Comparison of ENCODE assay signal across 18 cellular contexts in the genomic region with DNA sequence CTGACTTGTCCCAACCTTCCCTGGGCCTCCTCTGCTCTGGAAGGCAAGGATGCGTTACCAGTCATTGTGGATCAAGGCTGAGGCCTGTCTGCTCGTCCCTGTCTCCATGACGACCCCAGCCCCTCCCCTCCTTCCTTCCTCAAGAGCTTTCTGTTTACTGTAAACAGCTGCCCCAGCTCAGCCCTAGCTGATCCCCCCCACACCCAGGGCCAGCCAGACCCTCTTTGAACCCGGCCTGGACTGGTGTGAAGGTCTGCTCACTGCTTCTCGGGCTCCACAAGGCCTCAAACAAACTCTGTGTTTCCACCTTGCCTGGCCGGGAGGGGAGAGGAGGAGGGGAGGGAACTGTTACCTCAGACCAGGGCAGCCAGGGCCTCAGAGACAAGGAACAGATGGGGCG. TPM values are rescaled to one million over a fixed set of nuclear protein-coding genes. Genes with fewer than 3 reads are reported as not detected.
DNase-seq lines count a peak whose midpoint lies in the region; TF ChIP-seq lines count a peak whose summit lies in the region.
"Had no signal": no experiment of that assay in that cellular context is flagged by ENCODE, and none has a peak within 500 bp of the region (broad histone marks: within the 10 kb centered on the region; RNA-seq: fewer than 3 reads in every experiment).

No MANE protein-coding gene starts in this region.

- peaks cover 74% of the 10 kb centered on the region for H3K4me1 Mint-ChIP-seq in endothelial cell (ENCODE audit: unreplicated experiment)
- H3K4me1 Mint-ChIP-seq in activated naive CD8-positive, alpha-beta T cell treated with anti-CD3 and anti-CD28 coated beads for 36 hours: peaks cover 12% of the 10 kb centered on the region

- H4K8ac ChIP-seq in neuronal stem cell (ENCODE audit: low read depth, low read length): no peak overlapping the region

- H2AK5ac ChIP-seq in neuronal stem cell (ENCODE audit: low read depth, low read length): no peak overlapping the region

- no peaks in the 10 kb centered on the region for H3K9me3 Mint-ChIP-seq in endothelial cell (ENCODE audit: unreplicated experiment)
- H3K9me3 Mint-ChIP-seq in activated naive CD8-positive, alpha-beta T cell treated with anti-CD3 and anti-CD28 coated beads for 36 hours: no peaks in the 10 kb centered on the region
- H3K9me3 Mint-ChIP-seq: effector memory CD8-positive, alpha-beta T cell had no signal

- H3K27me3 Mint-ChIP-seq in endothelial cell (ENCODE audit: unreplicated experiment): peaks cover 27% of the 10 kb centered on the region
- H3K27me3 Mint-ChIP-seq in activated naive CD8-positive, alpha-beta T cell treated with anti-CD3 and anti-CD28 coated beads for 36 hours: no peaks in the 10 kb centered on the region

- peaks cover 5% of the 10 kb centered on the region for H3K79me1 ChIP-seq in neuronal stem cell (ENCODE audit: low read depth, low read length)

- no peak overlapping the region for H2BK15ac ChIP-seq in neuronal stem cell (ENCODE audit: low read length)

- TF ChIP-seq CTCF in endothelial cell (IDR thresholded peaks at IDR 0.05; ENCODE audit: unreplicated experiment): no peak
- TF ChIP-seq CTCF in colonic mucosa (IDR thresholded peaks at IDR 0.05): no peak

- H3K36me3 ChIP-seq in neuronal stem cell (replicated peaks in 1 of 2; ENCODE audit: control insufficient read depth in 2 of 2, insufficient read depth in 2 of 2, low read length in 2 of 2) (peaks cover 0 to 2% of the 10 kb centered on the region in 2 donors), colonic mucosa (no peaks in the 10 kb centered on the region)
- H3K36me3 ChIP-seq: brain microvascular endothelial cell had no signal

- H3K9ac ChIP-seq in neuronal stem cell (ENCODE audit: low read depth, low read length, poor library complexity) (no peak overlapping the region), colonic mucosa (ENCODE audit: low read depth in 2 of 2, low read length in 2 of 2) (no peak overlapping the region)
- H3K9ac ChIP-seq: GM23248, KMS-11 had no signal

- H3K23ac ChIP-seq in neuronal stem cell (ENCODE audit: low read depth, low read length, poor library complexity): peak overlapping the region; percentile 10

- H3K4me2 ChIP-seq in neuronal stem cell (ENCODE audit: insufficient read depth, low read length, poor library complexity, severe bottlenecking): no peak overlapping the region
- H3K4me2 ChIP-seq: KMS-11 had no signal

- H3K36me3 Mint-ChIP-seq in endothelial cell (ENCODE audit: low read depth, unreplicated experiment): peaks cover 6% of the 10 kb centered on the region
- H3K36me3 Mint-ChIP-seq in activated naive CD8-positive, alpha-beta T cell treated with anti-CD3 and anti-CD28 coated beads for 36 hours: no peaks in the 10 kb centered on the region

- peak overlapping the region; percentile 97 for H3K27ac Mint-ChIP-seq in endothelial cell (ENCODE audit: unreplicated experiment)
- no peak overlapping the region for H3K27ac Mint-ChIP-seq in activated naive CD8-positive, alpha-beta T cell treated with anti-CD3 and anti-CD28 coated beads for 36 hours

- no peak overlapping the region for H3K4ac ChIP-seq in neuronal stem cell (ENCODE audit: low read length)

- peak overlapping the region; percentile 63 for H2BK5ac ChIP-seq in neuronal stem cell (ENCODE audit: low read length)

- H3K9me3 ChIP-seq in neuronal stem cell (replicated peaks in 1 of 2; ENCODE audit: control insufficient read depth in 2 of 2, insufficient read depth in 1 of 2, low read depth in 1 of 2, low read length in 2 of 2) (peaks cover 0 to 3% of the 10 kb centered on the region in 2 donors), colonic mucosa (no peaks in the 10 kb centered on the region)
- H3K9me3 ChIP-seq: mucosa of descending colon had no signal

- no peak overlapping the region for H4K91ac ChIP-seq in neuronal stem cell (ENCODE audit: low read depth, low read length, poor library complexity)

- WGBS in neuronal stem cell (ENCODE audit: extremely low coverage in 2 of 2, insufficient read length in 2 of 2, insufficient replicate concordance in 1 of 2), 2 donors: no CpG with 5 or more reads among the region's 7 CpGs

- peak overlapping the region; percentile 67 for H3K4me3 Mint-ChIP-seq in endothelial cell (ENCODE audit: unreplicated experiment)
- H3K4me3 Mint-ChIP-seq in activated naive CD8-positive, alpha-beta T cell treated with anti-CD3 and anti-CD28 coated beads for 36 hours: no peak overlapping the region
- H3K4me3 Mint-ChIP-seq: effector memory CD8-positive, alpha-beta T cell had no signal

- H3K4me1 ChIP-seq in neuronal stem cell (ENCODE audit: control insufficient read depth in 2 of 2, insufficient read depth in 1 of 2, low read depth in 1 of 2, low read length in 2 of 2): peaks cover 19 to 25% of the 10 kb centered on the region in 2 donors
- peaks cover 14% of the 10 kb centered on the region for H3K4me1 ChIP-seq in colonic mucosa

- H3K14ac ChIP-seq in neuronal stem cell (ENCODE audit: low read length): no peak overlapping the region

- no peak overlapping the region for H2BK120ac ChIP-seq in neuronal stem cell (ENCODE audit: low read depth, low read length)

- H2BK12ac ChIP-seq in neuronal stem cell (ENCODE audit: low read length): no peak overlapping the region

- intact Hi-C loops in colonic mucosa (cut with DNase I): no loop called here

- H3K18ac ChIP-seq in neuronal stem cell (ENCODE audit: low read length): peak overlapping the region; percentile 90

- DNase-seq in NCI-H2029 (lab: John Stamatoyannopoulos, UW) (peak; percentile 19), NCI-H2029 treated with DMSO at 0.1 percent for 48 hours (lab: John Stamatoyannopoulos, UW) (no peak), NCI-H2227 (lab: John Stamatoyannopoulos, UW; ENCODE audit: unreplicated experiment) (peak; percentile 55), endothelial cell (ENCODE audit: low spot score) (no peak), neuronal stem cell (ENCODE audit: low spot score) (no peak), SW480 (ENCODE audit: low spot score) (no peak), colonic mucosa (no peak)
- DNase-seq in activated naive CD8-positive, alpha-beta T cell treated with anti-CD3 and anti-CD28 coated beads for 36 hours: no peak
- DNase-seq: activated effector memory CD4-positive, alpha-beta T cell treated with anti-CD3 and anti-CD28 coated beads, Interleukin-2, amount 50 U/mL, for 16 hours; brain microvascular endothelial cell; effector memory CD8-positive, alpha-beta T cell; foreskin keratinocyte; GM23248; mucosa of descending colon; NCI-H2081; posterior cingulate gyrus; T1000 had no signal

- H3K27ac ChIP-seq in neuronal stem cell (replicated peaks; ENCODE audit: low read length): no peak overlapping the region
- no peak overlapping the region for H3K27ac ChIP-seq in colonic mucosa
- H3K27ac ChIP-seq: brain microvascular endothelial cell, foreskin keratinocyte, GM23248, KMS-11 had no signal

- peak overlapping the region; percentile 94 for H2AFZ ChIP-seq in neuronal stem cell (ENCODE audit: low read length)
- H2AFZ ChIP-seq: GM23248 had no signal

- H3K4me3 ChIP-seq in neuronal stem cell (ENCODE audit: low read length in 2 of 2) (no peak overlapping the region), colonic mucosa (no peak overlapping the region)
- H3K4me3 ChIP-seq: GM23248, mucosa of descending colon had no signal

- peaks cover 0 to 8% (median 3%) of the 10 kb centered on the region in 3 experiments for H3K27me3 ChIP-seq in neuronal stem cell (ENCODE audit: control insufficient read depth in 3 of 3, insufficient read depth in 3 of 3, low read depth in 1 of 3, low read length in 3 of 3)
- no peaks in the 10 kb centered on the region for H3K27me3 ChIP-seq in colonic mucosa
- H3K27me3 ChIP-seq: brain microvascular endothelial cell, foreskin keratinocyte had no signal

RNA-seq across cellular contexts. Expression of a gene that starts 16.9 kb away (rescaled TPM):
- total RNA-seq in endothelial cell (ENCODE audit: unreplicated experiment) (39.2 TPM), colonic mucosa (10 to 100 TPM; 18.3 to 19.2 TPM)
- polyA plus RNA-seq in neuronal stem cell (2013, experiment 1 of 2): 6.1 TPM
- polyA plus RNA-seq in neuronal stem cell (2013, experiment 2 of 2): 6.0 TPM
- 10 to 100 TPM; 12.1 to 13.2 TPM for total RNA-seq in activated naive CD8-positive, alpha-beta T cell treated with anti-CD3 and anti-CD28 coated beads for 36 hours

RNA-seq across cellular contexts. Expression of a gene that starts 18.0 kb away (rescaled TPM):
- total RNA-seq in endothelial cell (ENCODE audit: unreplicated experiment) (257 TPM), colonic mucosa (10 to 100 TPM; 18.5 to 21.6 TPM)
- 0.20 TPM for polyA plus RNA-seq in neuronal stem cell (2013, experiment 1 of 2)
- polyA plus RNA-seq in neuronal stem cell (2013, experiment 2 of 2): 0.21 TPM
- not detected for total RNA-seq in activated naive CD8-positive, alpha-beta T cell treated with anti-CD3 and anti-CD28 coated beads for 36 hours
- total RNA-seq: foreskin keratinocyte, GM23248 had no signal
- polyA plus RNA-seq: foreskin keratinocyte, GM23248 had no signal

RNA-seq across cellular contexts. Expression of a gene that starts 37.1 kb away (rescaled TPM):
- 1.4 TPM for total RNA-seq in endothelial cell (ENCODE audit: unreplicated experiment)
- polyA plus RNA-seq in neuronal stem cell (2013, experiment 1 of 2): 0.38 TPM
- polyA plus RNA-seq in neuronal stem cell (2013, experiment 2 of 2): 0.37 TPM
- under 1 TPM; 0.45 to 0.50 TPM for total RNA-seq in activated naive CD8-positive, alpha-beta T cell treated with anti-CD3 and anti-CD28 coated beads for 36 hours
- total RNA-seq in colonic mucosa: 10 to 100 TPM; 14.9 to 18.6 TPM
- total RNA-seq: GM23248 had no signal
- polyA plus RNA-seq: GM23248 had no signal

RNA-seq across cellular contexts. Expression of a gene that starts 42.1 kb away (rescaled TPM):
- total RNA-seq in endothelial cell (ENCODE audit: unreplicated experiment): 16.4 TPM
- 3.9 TPM for polyA plus RNA-seq in neuronal stem cell (2013, experiment 1 of 2)
- polyA plus RNA-seq in neuronal stem cell (2013, experiment 2 of 2): 3.7 TPM
- 10 to 100 TPM; 43.9 to 45.8 TPM for total RNA-seq in activated naive CD8-positive, alpha-beta T cell treated with anti-CD3 and anti-CD28 coated beads for 36 hours
- 10 to 100 TPM in 1 of 2 donors, 1 to 10 TPM in 1; 4.0 to 20.9 TPM for total RNA-seq in colonic mucosa

Comparison
In these comparisons a context has a peak if more than half of its experiments do, and no peak if none do; other contexts are left out.
1. DNase-seq: peak in NCI-H2029 (single experiment) and NCI-H2227 (single experiment); none in NCI-H2029 treated with DMSO at 0.1 percent for 48 hours (single experiment), endothelial cell (single experiment), neuronal stem cell (single experiment), activated naive CD8-positive, alpha-beta T cell treated with anti-CD3 and anti-CD28 coated beads for 36 hours (single experiment), SW480 (single experiment) and colonic mucosa (single experiment).
2. RNA of a gene that starts 18.0 kb away (total RNA-seq): 257 TPM in endothelial cell (single experiment) and 18.5 to 21.6 TPM in colonic mucosa; not detected in activated naive CD8-positive, alpha-beta T cell treated with anti-CD3 and anti-CD28 coated beads for 36 hours; every median in the first group is over 10 times any median in the second.